Comparison of ENCODE assay signal across 8 cellular contexts in genomic region chr2:25314514-25315315, GRCh38. TPM values are rescaled to one million over a fixed set of nuclear protein-coding genes. Genes with fewer than 3 reads are reported as not detected.
DNase-seq lines count a peak whose midpoint lies in the region; ATAC-seq lines count a peak whose summit lies in the region.

No MANE protein-coding gene starts in this region.

- H3K4me3 Mint-ChIP-seq in activated T-cell treated with anti-CD3 and anti-CD28 coated beads, Interleukin-2, amount 50 U/mL, for 4 hours: peak overlapping the region; percentile 84

- DNase-seq in NCI-H510A (lab: John Stamatoyannopoulos, UW) (peak; percentile 69), cardiac septum (ENCODE audit: low spot score) (peak; percentile 86), T1000 (lab: John Stamatoyannopoulos, UW) (no peak), SW480 (ENCODE audit: low spot score) (no peak)
- peak; percentile 88 for DNase-seq in activated T-cell treated with anti-CD3 and anti-CD28 coated beads, Interleukin-2, amount 50 U/mL, for 4 hours

- H3K36me3 ChIP-seq in skeletal muscle tissue (ENCODE audit: control insufficient read depth in 3 of 3, insufficient read depth in 3 of 3, low read length in 3 of 3): peaks cover 4 to 12% (median 11%) of the 10 kb centered on the region in 3 donors

- no peaks in the 10 kb centered on the region for H3K9me3 Mint-ChIP-seq in activated T-cell treated with anti-CD3 and anti-CD28 coated beads, Interleukin-2, amount 50 U/mL, for 4 hours

- ATAC-seq in GM18498 (IDR thresholded peaks at IDR 0.05; ENCODE audit: unreplicated experiment): peak; percentile 71
- ATAC-seq in HG02763 (IDR thresholded peaks at IDR 0.05; ENCODE audit: unreplicated experiment): peak; percentile 60
- ATAC-seq in activated T-cell treated with anti-CD3 and anti-CD28 coated beads, Interleukin-2, amount 50 U/mL, for 4 hours: peak; percentile 86 to 88

- peak overlapping the region; percentile 48 to 74 (median 57) for H3K9ac ChIP-seq in skeletal muscle tissue (ENCODE audit: low read depth in 1 of 3, low read length in 3 of 3)

- peak overlapping the region; percentile 72 for H3K27ac ChIP-seq in skeletal muscle tissue (ENCODE audit: low read depth, low read length)

- no peaks in the 10 kb centered on the region for H3K27me3 ChIP-seq in skeletal muscle tissue (ENCODE audit: control insufficient read depth in 3 of 3, insufficient read depth in 3 of 3, low read length in 3 of 3)

- H3K36me3 Mint-ChIP-seq in activated T-cell treated with anti-CD3 and anti-CD28 coated beads, Interleukin-2, amount 50 U/mL, for 4 hours (ENCODE audit: insufficient read depth): peaks cover 11% of the 10 kb centered on the region

- peaks cover 59% of the 10 kb centered on the region for H3K4me1 Mint-ChIP-seq in activated T-cell treated with anti-CD3 and anti-CD28 coated beads, Interleukin-2, amount 50 U/mL, for 4 hours (ENCODE audit: low read depth)

- H3K27me3 Mint-ChIP-seq in activated T-cell treated with anti-CD3 and anti-CD28 coated beads, Interleukin-2, amount 50 U/mL, for 4 hours (ENCODE audit: low read depth): no peaks in the 10 kb centered on the region

- peak overlapping the region in 1 of 3 donors; percentile 41 for H3K4me3 ChIP-seq in skeletal muscle tissue (ENCODE audit: low read length in 3 of 3)

- H3K4me1 ChIP-seq in skeletal muscle tissue (ENCODE audit: control insufficient read depth in 3 of 3, insufficient read depth in 3 of 3, low read length in 3 of 3): peaks cover 62 to 69% (median 64%) of the 10 kb centered on the region in 3 donors

- intact Hi-C loops in cardiac septum (cut with DNase I): loop anchor here (2.0 to 5.0 kb wide), 2 partner anchors 24 to 63 kb away; no protein-coding TSS in a partner anchor

- H3K9me3 ChIP-seq in skeletal muscle tissue (ENCODE audit: control insufficient read depth in 3 of 3, low read length in 3 of 3): no peaks in the 10 kb centered on the region

RNA-seq across cellular contexts. Expression of gene DNMT3A, which starts 27.0 kb away (rescaled TPM):
- 100 to 1,000 TPM in 2 of 3 donors, 10 to 100 TPM in 1; 89.2 to 106 (median 103) TPM for total RNA-seq in activated T-cell treated with anti-CD3 and anti-CD28 coated beads, Interleukin-2, amount 50 U/mL, for 4 hours
- 24.9 TPM for total RNA-seq in cardiac septum
- 62.1 TPM for total RNA-seq in skeletal muscle tissue

Comparison
In these comparisons a context has a peak if more than half of its experiments do, and no peak if none do; other contexts are left out.
1. DNase-seq: peak in NCI-H510A (single experiment), activated T-cell treated with anti-CD3 and anti-CD28 coated beads, Interleukin-2, amount 50 U/mL, for 4 hours (single experiment) and cardiac septum (single experiment); none in T1000 (single experiment) and SW480 (single experiment).
2. Peak in every context shown above with its lines, with median percentiles within 50 percentile points of each other: ATAC-seq.